Comparison of ENCODE assay signal across 28 cellular contexts in the genomic region with DNA sequence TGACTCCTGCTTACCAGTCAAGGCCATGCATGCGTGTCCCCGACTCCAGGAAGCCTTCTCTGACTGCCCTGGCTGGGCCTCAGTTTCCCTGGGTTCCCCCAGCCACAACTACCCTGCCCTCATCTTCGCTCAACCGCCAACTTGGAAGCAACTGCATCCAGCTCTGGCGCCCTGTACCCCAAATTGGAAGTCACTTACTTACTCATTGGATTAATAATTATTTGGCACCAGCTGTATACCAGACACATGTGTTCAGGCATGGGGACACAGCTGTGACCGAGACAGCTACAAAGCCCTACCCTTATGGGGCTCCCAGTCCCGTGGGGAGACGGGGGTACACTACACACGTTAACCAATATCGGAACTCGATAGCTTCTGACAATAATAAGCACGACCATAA. TPM values are rescaled to one million over a fixed set of nuclear protein-coding genes. Genes with fewer than 3 reads are reported as not detected.
"Had no signal": no experiment of that assay in that cellular context is flagged by ENCODE, and none has a peak within 500 bp of the region (broad histone marks: within the 10 kb centered on the region; RNA-seq: fewer than 3 reads in every experiment).

No MANE protein-coding gene starts in this region.

- DNase-seq: activated CD4-positive, alpha-beta T cell treated with anti-CD3 and anti-CD28 coated beads for 48 hours; activated CD4-positive, alpha-beta T cell treated with anti-CD3 and anti-CD28 coated beads, Interleukin-2, amount 50 U/mL, for 4 hours; activated CD4-positive, CD25-positive, alpha-beta regulatory T cell treated with anti-CD3 and anti-CD28 coated beads, Interleukin-2, amount 50 U/mL, for 72 hours; activated CD8-positive, alpha-beta memory T cell treated with anti-CD3 and anti-CD28 coated beads, Interleukin-2, amount 50 U/mL, for 48 hours; activated CD8-positive, alpha-beta T cell treated with anti-CD3 and anti-CD28 coated beads, Interleukin-2, amount 10 ng/mL, durations not matched to agents 7 days and 5 days; activated effector memory CD4-positive, alpha-beta T cell treated with Interleukin-2 at 50 U/mL for 16 hours; activated naive CD4-positive, alpha-beta T cell; activated naive CD8-positive, alpha-beta T cell treated with anti-CD3 and anti-CD28 coated beads, Interleukin-2, amount 50 U/mL, for 24 hours; activated T-cell treated with anti-CD3 and anti-CD28 coated beads, Interleukin-2, amount 50 U/mL, for 1 hour; amniotic stem cell; body of pancreas; central memory CD4-positive, alpha-beta T cell; MG63; NCI-H1105 treated with DMSO at 0.1 percent for 48 hours; NCI-H1436 treated with DMSO at 0.1 percent for 48 hours; NCI-H187; NCI-H2081; NCI-H510A treated with DMSO at 0.1 percent for 48 hours; NCI-H69; NK-92 treated with Interleukin-12 subunit alpha and Interleukin-12 subunit beta, amount 100 ng/mL, for 24 hours; OCI-M1; Right ventricle myocardium superior; SJCRH30; SK-N-SH had no signal

- ATAC-seq: activated CD8-positive, alpha-beta T cell treated with anti-CD3 and anti-CD28 coated beads, Interleukin-2, amount 10 ng/mL, durations not matched to agents 7 days and 5 days; activated naive CD4-positive, alpha-beta T cell treated with anti-CD3 and anti-CD28 coated beads, Interleukin-2, amount 50 U/mL, for 72 hours; activated naive CD8-positive, alpha-beta T cell treated with anti-CD3 and anti-CD28 coated beads, Interleukin-2, amount 50 U/mL, for 24 hours; body of pancreas; Panc1 had no signal

- H3K36me3 Mint-ChIP-seq: activated naive CD4-positive, alpha-beta T cell treated with anti-CD3 and anti-CD28 coated beads, Interleukin-2, amount 50 U/mL, for 72 hours had no signal

- H3K9me3 Mint-ChIP-seq: activated naive CD4-positive, alpha-beta T cell treated with anti-CD3 and anti-CD28 coated beads, Interleukin-2, amount 50 U/mL, for 72 hours; activated naive CD8-positive, alpha-beta T cell treated with anti-CD3 and anti-CD28 coated beads, Interleukin-2, amount 50 U/mL, for 24 hours; T-helper 1 cell treated with Interleukin-12 subunit alpha and Interleukin-12 subunit beta and Interleukin-4 antibody, amounts not matched to agents 30 μg/mL and 1 μg/mL, for 36 hours had no signal

- H3K27ac Mint-ChIP-seq: activated CD8-positive, alpha-beta T cell treated with anti-CD3 and anti-CD28 coated beads, Interleukin-2, amount 10 ng/mL, durations not matched to agents 7 days and 5 days; activated naive CD4-positive, alpha-beta T cell treated with anti-CD3 and anti-CD28 coated beads, Interleukin-2, amount 50 U/mL, for 72 hours; activated naive CD8-positive, alpha-beta T cell treated with anti-CD3 and anti-CD28 coated beads, Interleukin-2, amount 50 U/mL, for 24 hours; T-helper 1 cell treated with Interleukin-12 subunit alpha and Interleukin-12 subunit beta and Interleukin-4 antibody, amounts not matched to agents 30 μg/mL and 1 μg/mL, for 36 hours had no signal

- H3K4me3 Mint-ChIP-seq: activated CD8-positive, alpha-beta T cell treated with anti-CD3 and anti-CD28 coated beads, Interleukin-2, amount 10 ng/mL, durations not matched to agents 7 days and 5 days; activated naive CD8-positive, alpha-beta T cell treated with anti-CD3 and anti-CD28 coated beads, Interleukin-2, amount 50 U/mL, for 24 hours; T-helper 1 cell treated with Interleukin-12 subunit alpha and Interleukin-12 subunit beta and Interleukin-4 antibody, amounts not matched to agents 30 μg/mL and 1 μg/mL, for 36 hours had no signal

RNA-seq across cellular contexts. Expression of gene SEMA6B, which starts 10.9 kb away (rescaled TPM):
- total RNA-seq: activated CD8-positive, alpha-beta T cell treated with anti-CD3 and anti-CD28 coated beads, Interleukin-2, amount 10 ng/mL, durations not matched to agents 7 days and 5 days; activated naive CD4-positive, alpha-beta T cell treated with anti-CD3 and anti-CD28 coated beads, Interleukin-2, amount 50 U/mL, for 72 hours had no signal

RNA-seq across cellular contexts. Expression of gene LRG1, which starts 30.6 kb away (rescaled TPM):
- total RNA-seq: activated CD8-positive, alpha-beta T cell treated with anti-CD3 and anti-CD28 coated beads, Interleukin-2, amount 10 ng/mL, durations not matched to agents 7 days and 5 days had no signal

RNA-seq across cellular contexts. Expression of gene PLIN5, which starts 35.4 kb away (rescaled TPM):
- total RNA-seq: activated CD8-positive, alpha-beta T cell treated with anti-CD3 and anti-CD28 coated beads, Interleukin-2, amount 10 ng/mL, durations not matched to agents 7 days and 5 days; bronchial epithelial cell had no signal

RNA-seq across cellular contexts. Expression of gene PLIN4, which starts 52.1 kb away (rescaled TPM):
- total RNA-seq: activated CD8-positive, alpha-beta T cell treated with anti-CD3 and anti-CD28 coated beads, Interleukin-2, amount 10 ng/mL, durations not matched to agents 7 days and 5 days had no signal
